In genomic region chr2:207734636-207735512, GRCh38 we compare ENCODE assay signal across 13 cellular contexts.
"Had no signal": no experiment of that assay in that cellular context is flagged by ENCODE, and none has a peak within 500 bp of the region (broad histone marks: within the 10 kb centered on the region; RNA-seq: fewer than 3 reads in every experiment).

No MANE protein-coding gene starts in this region.

- H3K9me3 Mint-ChIP-seq: activated CD4-positive, alpha-beta memory T cell treated with anti-CD3 and anti-CD28 coated beads, Interleukin-2, amount 10 ng/mL, durations not matched to agents 7 days and 5 days; activated naive CD4-positive, alpha-beta T cell treated with anti-CD3 and anti-CD28 coated beads, Interleukin-2, amount 50 U/mL, for 24 hours; activated T-cell treated with anti-CD3 and anti-CD28 coated beads, Interleukin-2, amount 50 U/mL, for 24 hours; neural crest cell; stimulated activated effector memory CD8-positive, alpha-beta T cell treated with anti-CD3 and anti-CD28 coated beads, Interleukin-12 subunit alpha, Interleukin-12 subunit beta, amount 100 ng/mL, for 72 hours had no signal

- H3K4me3 ChIP-seq: adrenal gland, cardiac muscle cell, gastroesophageal sphincter, heart right ventricle, lower lobe of right lung, vagina had no signal

- H3K4me1 ChIP-seq: adrenal gland, gastroesophageal sphincter, heart right ventricle, lower lobe of right lung, vagina had no signal

- H3K9me3 ChIP-seq: adrenal gland, gastroesophageal sphincter, heart right ventricle, lower lobe of right lung, vagina had no signal

- H3K4me3 Mint-ChIP-seq: activated CD4-positive, alpha-beta memory T cell treated with anti-CD3 and anti-CD28 coated beads, Interleukin-2, amount 10 ng/mL, durations not matched to agents 7 days and 5 days; activated CD4-positive, alpha-beta T cell treated with anti-CD3 and anti-CD28 coated beads for 36 hours; activated naive CD4-positive, alpha-beta T cell treated with anti-CD3 and anti-CD28 coated beads, Interleukin-2, amount 50 U/mL, for 24 hours; activated T-cell treated with anti-CD3 and anti-CD28 coated beads, Interleukin-2, amount 50 U/mL, for 24 hours; neural crest cell; stimulated activated effector memory CD8-positive, alpha-beta T cell treated with anti-CD3 and anti-CD28 coated beads, Interleukin-12 subunit alpha, Interleukin-12 subunit beta, amount 100 ng/mL, for 72 hours had no signal

- H3K27ac ChIP-seq: adrenal gland, cardiac muscle cell, gastroesophageal sphincter, heart right ventricle, lower lobe of right lung, vagina had no signal

- H3K4me1 Mint-ChIP-seq: activated naive CD4-positive, alpha-beta T cell treated with anti-CD3 and anti-CD28 coated beads, Interleukin-2, amount 50 U/mL, for 24 hours; neural crest cell; stimulated activated effector memory CD8-positive, alpha-beta T cell treated with anti-CD3 and anti-CD28 coated beads, Interleukin-12 subunit alpha, Interleukin-12 subunit beta, amount 100 ng/mL, for 72 hours had no signal

- ATAC-seq: activated CD4-positive, alpha-beta T cell treated with anti-CD3 and anti-CD28 coated beads for 36 hours; gastroesophageal sphincter; stimulated activated effector memory CD8-positive, alpha-beta T cell treated with anti-CD3 and anti-CD28 coated beads, Interleukin-12 subunit alpha, Interleukin-12 subunit beta, amount 100 ng/mL, for 72 hours had no signal

- H3K27me3 ChIP-seq: adrenal gland, cardiac muscle cell, gastroesophageal sphincter, heart right ventricle, vagina had no signal

- H3K36me3 ChIP-seq: adrenal gland had no signal

- H3K27ac Mint-ChIP-seq: activated CD4-positive, alpha-beta memory T cell treated with anti-CD3 and anti-CD28 coated beads, Interleukin-2, amount 10 ng/mL, durations not matched to agents 7 days and 5 days; activated CD4-positive, alpha-beta T cell treated with anti-CD3 and anti-CD28 coated beads for 36 hours; activated naive CD4-positive, alpha-beta T cell treated with anti-CD3 and anti-CD28 coated beads, Interleukin-2, amount 50 U/mL, for 24 hours; activated T-cell treated with anti-CD3 and anti-CD28 coated beads, Interleukin-2, amount 50 U/mL, for 24 hours; stimulated activated effector memory CD8-positive, alpha-beta T cell treated with anti-CD3 and anti-CD28 coated beads, Interleukin-12 subunit alpha, Interleukin-12 subunit beta, amount 100 ng/mL, for 72 hours had no signal

- DNase-seq: activated CD4-positive, alpha-beta memory T cell treated with anti-CD3 and anti-CD28 coated beads, Interleukin-2, amount 10 ng/mL, durations not matched to agents 7 days and 5 days; activated CD4-positive, alpha-beta T cell treated with anti-CD3 and anti-CD28 coated beads for 36 hours; activated effector memory CD4-positive, alpha-beta T cell treated with Interleukin-2 at 50 U/mL for 16 hours; activated T-cell treated with anti-CD3 and anti-CD28 coated beads, Interleukin-2, amount 50 U/mL, for 24 hours; adrenal gland; heart right ventricle; lower lobe of right lung had no signal

- H3K27me3 Mint-ChIP-seq: activated CD4-positive, alpha-beta memory T cell treated with anti-CD3 and anti-CD28 coated beads, Interleukin-2, amount 10 ng/mL, durations not matched to agents 7 days and 5 days; activated CD4-positive, alpha-beta T cell treated with anti-CD3 and anti-CD28 coated beads for 36 hours; activated naive CD4-positive, alpha-beta T cell treated with anti-CD3 and anti-CD28 coated beads, Interleukin-2, amount 50 U/mL, for 24 hours; activated T-cell treated with anti-CD3 and anti-CD28 coated beads, Interleukin-2, amount 50 U/mL, for 24 hours had no signal
